ENCODE assay signal across 10 cellular contexts in the genomic region with DNA sequence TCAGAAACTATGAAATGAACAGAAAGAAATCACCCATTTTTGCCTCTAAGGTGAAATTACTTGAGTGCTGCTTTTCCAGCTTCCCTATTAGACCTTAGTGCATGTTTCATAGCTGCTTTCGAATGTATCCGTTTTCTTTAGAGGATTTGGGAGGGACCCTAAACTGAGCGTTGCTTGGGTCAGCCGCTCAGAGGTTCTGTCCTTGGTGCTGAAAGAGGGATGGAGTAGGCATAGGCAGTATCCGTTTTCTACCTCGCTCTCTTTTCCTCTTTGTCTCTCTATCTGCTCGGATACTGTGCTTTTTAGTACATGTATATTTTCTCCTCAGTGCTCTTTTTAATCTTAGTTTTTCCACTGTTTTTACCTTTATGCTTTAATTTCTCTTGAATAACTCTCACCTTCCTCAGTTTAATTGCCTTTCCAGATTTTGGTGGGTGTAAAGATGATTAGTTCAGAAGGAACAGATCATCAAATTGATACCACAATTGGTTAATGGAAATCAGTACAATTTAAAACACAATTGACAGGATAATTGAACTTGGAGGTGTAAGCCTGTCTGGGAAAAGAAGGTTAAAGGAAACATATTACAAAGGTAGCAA. TPM values are rescaled to one million over a fixed set of nuclear protein-coding genes. Genes with fewer than 3 reads are reported as not detected.
DNase-seq lines count a peak whose midpoint lies in the region; ATAC-seq and TF ChIP-seq lines count a peak whose summit lies in the region.
"Had no signal": no experiment of that assay in that cellular context is flagged by ENCODE, and none has a peak within 500 bp of the region (broad histone marks: within the 10 kb centered on the region; RNA-seq: fewer than 3 reads in every experiment).

A gene (minus strand): TSS at position 283 of the 599 bp plus-strand sequence. CDS start 7,060 bp downstream, outside the sequence.

- peaks cover 3% of the 10 kb centered on the region for H3K9me3 Mint-ChIP-seq in CD8-positive, alpha-beta T cell
- H3K9me3 Mint-ChIP-seq in activated naive CD8-positive, alpha-beta T cell treated with anti-CD3 and anti-CD28 coated beads, Interleukin-2, amount 10 ng/mL, durations not matched to agents 7 days and 5 days = peaks cover under 1% of the 10 kb centered on the region
- H3K9me3 Mint-ChIP-seq in activated T-helper 1 cell treated with anti-CD3 and anti-CD28 coated beads, Interleukin-12 subunit alpha, Interleukin-12 subunit beta, Interleukin-2, Interleukin-4 antibody, amounts not matched to agents 30 ng/mL and 10 ng/mL and 1 ng/mL, durations not matched to agents 14 hours and 24 hours and 36 hours = no peaks in the 10 kb centered on the region

- no peak within 1 kb of the TSS for H3K4me3 ChIP-seq in CD8-positive, alpha-beta T cell (ENCODE audit: low read depth, low read length)
- H3K4me3 ChIP-seq in HUES64 (ENCODE audit: low read length) = peak within 1 kb of the TSS; percentile 29

- peaks cover 3% of the 10 kb centered on the region for H3K27me3 Mint-ChIP-seq in CD8-positive, alpha-beta T cell (ENCODE audit: low read depth)
- H3K27me3 Mint-ChIP-seq in activated naive CD8-positive, alpha-beta T cell treated with anti-CD3 and anti-CD28 coated beads, Interleukin-2, amount 10 ng/mL, durations not matched to agents 7 days and 5 days = peaks cover 6% of the 10 kb centered on the region
- H3K27me3 Mint-ChIP-seq in activated T-helper 1 cell treated with anti-CD3 and anti-CD28 coated beads, Interleukin-12 subunit alpha, Interleukin-12 subunit beta, Interleukin-2, Interleukin-4 antibody, amounts not matched to agents 30 ng/mL and 10 ng/mL and 1 ng/mL, durations not matched to agents 14 hours and 24 hours and 36 hours (ENCODE audit: insufficient read depth) = peaks cover 23% of the 10 kb centered on the region

- no peak within 1 kb of the TSS for H3K27ac ChIP-seq in CD8-positive, alpha-beta T cell (ENCODE audit: low read depth, low read length)
- no peak within 1 kb of the TSS; the same call in 1 of the 2 replicates for H3K27ac ChIP-seq in HUES64 (ENCODE audit: low read depth, low read length)

- H3K4me1 Mint-ChIP-seq in CD8-positive, alpha-beta T cell (ENCODE audit: low read depth) = peaks cover 5% of the 10 kb centered on the region
- peaks cover 8% of the 10 kb centered on the region for H3K4me1 Mint-ChIP-seq in activated naive CD8-positive, alpha-beta T cell treated with anti-CD3 and anti-CD28 coated beads, Interleukin-2, amount 10 ng/mL, durations not matched to agents 7 days and 5 days
- no peaks in the 10 kb centered on the region for H3K4me1 Mint-ChIP-seq in activated T-helper 1 cell treated with anti-CD3 and anti-CD28 coated beads, Interleukin-12 subunit alpha, Interleukin-12 subunit beta, Interleukin-2, Interleukin-4 antibody, amounts not matched to agents 30 ng/mL and 10 ng/mL and 1 ng/mL, durations not matched to agents 14 hours and 24 hours and 36 hours (ENCODE audit: low read depth)

- DNase-seq in CD8-positive, alpha-beta T cell = peak in 2 of 7 experiments; percentile 5 to 12
- DNase-seq in activated naive CD8-positive, alpha-beta T cell treated with anti-CD3 and anti-CD28 coated beads, Interleukin-2, amount 10 ng/mL, durations not matched to agents 7 days and 5 days = no peak
- DNase-seq in iPS-NIHi7 (ENCODE audit: extremely low spot score) (peak; percentile 74), HuH-7.5 (ENCODE audit: low spot score) (no peak), SIG-M5 treated with dmso at 0.1 percent for 504 hours (lab: John Stamatoyannopoulos, UW; ENCODE audit: unreplicated experiment) (no peak)
- DNase-seq in activated T-helper 1 cell treated with anti-CD3 and anti-CD28 coated beads, Interleukin-12 subunit alpha, Interleukin-12 subunit beta, Interleukin-2, Interleukin-4 antibody, amounts not matched to agents 30 ng/mL and 10 ng/mL and 1 ng/mL, durations not matched to agents 14 hours and 24 hours and 36 hours (ENCODE audit: low spot score) = no peak
- DNase-seq: NCI-H748 treated with DMSO at 0.1 percent for 48 hours; stimulated activated CD4-positive, alpha-beta T cell treated with anti-CD3 and anti-CD28 coated beads, Interleukin-4, amount 100 ng/mL, for 24 hours had no signal

- H3K27ac Mint-ChIP-seq in CD8-positive, alpha-beta T cell = no peak within 1 kb of the TSS
- no peak within 1 kb of the TSS for H3K27ac Mint-ChIP-seq in activated naive CD8-positive, alpha-beta T cell treated with anti-CD3 and anti-CD28 coated beads, Interleukin-2, amount 10 ng/mL, durations not matched to agents 7 days and 5 days
- H3K27ac Mint-ChIP-seq in activated T-helper 1 cell treated with anti-CD3 and anti-CD28 coated beads, Interleukin-12 subunit alpha, Interleukin-12 subunit beta, Interleukin-2, Interleukin-4 antibody, amounts not matched to agents 30 ng/mL and 10 ng/mL and 1 ng/mL, durations not matched to agents 14 hours and 24 hours and 36 hours = no peak within 1 kb of the TSS

- H3K4me1 ChIP-seq in CD8-positive, alpha-beta T cell (ENCODE audit: insufficient read depth, low read length) = no peaks in the 10 kb centered on the region
- H3K4me1 ChIP-seq in HUES64 (ENCODE audit: insufficient read depth, low read length) = peaks cover 28% of the 10 kb centered on the region

- H3K4me3 Mint-ChIP-seq in CD8-positive, alpha-beta T cell = no peak within 1 kb of the TSS
- H3K4me3 Mint-ChIP-seq in activated naive CD8-positive, alpha-beta T cell treated with anti-CD3 and anti-CD28 coated beads, Interleukin-2, amount 10 ng/mL, durations not matched to agents 7 days and 5 days = no peak within 1 kb of the TSS
- no peak within 1 kb of the TSS for H3K4me3 Mint-ChIP-seq in activated T-helper 1 cell treated with anti-CD3 and anti-CD28 coated beads, Interleukin-12 subunit alpha, Interleukin-12 subunit beta, Interleukin-2, Interleukin-4 antibody, amounts not matched to agents 30 ng/mL and 10 ng/mL and 1 ng/mL, durations not matched to agents 14 hours and 24 hours and 36 hours

- H3K36me3 Mint-ChIP-seq in CD8-positive, alpha-beta T cell = no peaks in the 10 kb centered on the region
- peaks cover 2% of the 10 kb centered on the region for H3K36me3 Mint-ChIP-seq in activated naive CD8-positive, alpha-beta T cell treated with anti-CD3 and anti-CD28 coated beads, Interleukin-2, amount 10 ng/mL, durations not matched to agents 7 days and 5 days
- H3K36me3 Mint-ChIP-seq in activated T-helper 1 cell treated with anti-CD3 and anti-CD28 coated beads, Interleukin-12 subunit alpha, Interleukin-12 subunit beta, Interleukin-2, Interleukin-4 antibody, amounts not matched to agents 30 ng/mL and 10 ng/mL and 1 ng/mL, durations not matched to agents 14 hours and 24 hours and 36 hours (ENCODE audit: low read depth) = no peaks in the 10 kb centered on the region

- WGBS in HUES64 = 13% methylated on average over 7 of the region's 7 CpGs

- no peak for TF ChIP-seq CTCF in CD8-positive, alpha-beta T cell (IDR thresholded peaks at IDR 0.05)

- ATAC-seq in CD8-positive, alpha-beta T cell = peak; percentile 57
- ATAC-seq in activated naive CD8-positive, alpha-beta T cell treated with anti-CD3 and anti-CD28 coated beads, Interleukin-2, amount 10 ng/mL, durations not matched to agents 7 days and 5 days (ENCODE audit: low read depth) = peak; percentile 67
- no peak for ATAC-seq in GM18517 (IDR thresholded peaks at IDR 0.05; ENCODE audit: unreplicated experiment)

- intact Hi-C loops in CD8-positive, alpha-beta T cell (cut with DNase I, micrococcal nuclease) = loop anchor here in 1 of 2 experiments (5.0 kb wide), 1 partner anchor 33 kb away; no protein-coding TSS in a partner anchor
- intact Hi-C loops in activated T-helper 1 cell treated with anti-CD3 and anti-CD28 coated beads, Interleukin-12 subunit alpha, Interleukin-12 subunit beta, Interleukin-2, Interleukin-4 antibody, amounts not matched to agents 30 ng/mL and 10 ng/mL and 1 ng/mL, durations not matched to agents 14 hours and 24 hours and 36 hours (cut with micrococcal nuclease) = no loop called here

- no peaks in the 10 kb centered on the region for H3K27me3 ChIP-seq in CD8-positive, alpha-beta T cell (ENCODE audit: insufficient read depth, low read length)
- no peaks in the 10 kb centered on the region for H3K27me3 ChIP-seq in HUES64 (ENCODE audit: insufficient read depth, low read length)

- POLR2A ChIA-PET in CD8-positive, alpha-beta T cell (lab: Charles Lee) = interaction anchor here (1.0 kb wide), 1 partner anchor 89 kb away, joined by 3 read pairs; no protein-coding TSS in a partner anchor
- POLR2A ChIA-PET in activated naive CD8-positive, alpha-beta T cell treated with anti-CD3 and anti-CD28 coated beads, Interleukin-2, amount 10 ng/mL, durations not matched to agents 7 days and 5 days (lab: Charles Lee) = no interaction called here

- CTCF ChIA-PET in CD8-positive, alpha-beta T cell (lab: Charles Lee) = interaction anchor here (0.6 to 1.8 kb wide), 12 partner anchors 11 to 442 kb away, joined by 3 to 6 read pairs (median 3); no protein-coding TSS in a partner anchor

- no peaks in the 10 kb centered on the region for H3K36me3 ChIP-seq in CD8-positive, alpha-beta T cell (ENCODE audit: insufficient read depth, low read length)
- no peaks in the 10 kb centered on the region for H3K36me3 ChIP-seq in HUES64 (ENCODE audit: insufficient read depth, low read length)

- no peaks in the 10 kb centered on the region for H3K9me3 ChIP-seq in CD8-positive, alpha-beta T cell (ENCODE audit: low read length)
- H3K9me3 ChIP-seq in HUES64 (ENCODE audit: insufficient read depth, low read depth, low read length) = no peaks in the 10 kb centered on the region

- H3K9ac ChIP-seq in HUES64 (ENCODE audit: low read depth, low read length) = no peak within 1 kb of the TSS

RNA-seq across cellular contexts. Expression of the gene that starts here (rescaled TPM):
- total RNA-seq in CD8-positive, alpha-beta T cell = not detected
- 0.15 TPM for polyA plus RNA-seq in HUES64 (2013, experiment 1 of 2)
- 0.32 TPM for polyA plus RNA-seq in HUES64 (2013, experiment 2 of 2)
- total RNA-seq in activated naive CD8-positive, alpha-beta T cell treated with anti-CD3 and anti-CD28 coated beads, Interleukin-2, amount 10 ng/mL, durations not matched to agents 7 days and 5 days = under 1 TPM in 1 of 2 experiments, not detected in 1; 0.30 TPM
- not detected in 2 replicates for total RNA-seq in activated T-helper 1 cell treated with anti-CD3 and anti-CD28 coated beads, Interleukin-12 subunit alpha, Interleukin-12 subunit beta, Interleukin-2, Interleukin-4 antibody, amounts not matched to agents 30 ng/mL and 10 ng/mL and 1 ng/mL, durations not matched to agents 14 hours and 24 hours and 36 hours

Comparison
In these comparisons a context has a peak if more than half of its experiments do, and no peak if none do; other contexts are left out.
1. Peak in ATAC-seq in CD8-positive, alpha-beta T cell; RNA of the gene not detected or under 1 TPM.
2. Peak in ATAC-seq in activated naive CD8-positive, alpha-beta T cell treated with anti-CD3 and anti-CD28 coated beads, Interleukin-2, amount 10 ng/mL, durations not matched to agents 7 days and 5 days; RNA of the gene not detected or under 1 TPM.